8 cellular contexts compared by ENCODE assay signal in genomic region chr11:134037093-134037908, GRCh38. TPM values are rescaled to one million over a fixed set of nuclear protein-coding genes. Genes with fewer than 3 reads are reported as not detected.
A peak's percentile ranks its signal among the peaks of the same experiment; 100 is the strongest.
DNase-seq lines count a peak whose midpoint lies in the region; ATAC-seq and TF ChIP-seq lines count a peak whose summit lies in the region.

No MANE protein-coding gene starts in this region.

- no peak for TF ChIP-seq CTCF in GM10266 (IDR thresholded peaks at IDR 0.05; ENCODE audit: control insufficient read depth, insufficient read depth, low read depth, missing control alignments)

- H3K27ac ChIP-seq in temporal lobe (ENCODE audit: low read depth, low read length) = peak overlapping the region; percentile 88

- H3K9me3 Mint-ChIP-seq in activated T-cell treated with anti-CD3 and anti-CD28 coated beads, Interleukin-2, amount 50 U/mL, for 4 hours = no peaks in the 10 kb centered on the region
- no peaks in the 10 kb centered on the region for H3K9me3 Mint-ChIP-seq in naive thymus-derived CD8-positive, alpha-beta T cell

- POLR2A ChIA-PET in naive thymus-derived CD8-positive, alpha-beta T cell (lab: Charles Lee) = interaction anchor here (0.8 to 6.6 kb wide), 12 partner anchors 8 to 187 kb away, joined by 3 to 67 read pairs (median 6); partner anchors contain the start of genes IGSF9B, JAM3, NCAPD3 and VPS26B

- no peaks in the 10 kb centered on the region for H3K27me3 Mint-ChIP-seq in activated T-cell treated with anti-CD3 and anti-CD28 coated beads, Interleukin-2, amount 50 U/mL, for 4 hours (ENCODE audit: low read depth)
- peaks cover 0 to 2% (median 0%) of the 10 kb centered on the region in 5 donors for H3K27me3 Mint-ChIP-seq in naive thymus-derived CD8-positive, alpha-beta T cell

- peak; percentile 72 for ATAC-seq in HG02623 (IDR thresholded peaks at IDR 0.05; ENCODE audit: unreplicated experiment)
- peak; percentile 44 to 51 for ATAC-seq in activated T-cell treated with anti-CD3 and anti-CD28 coated beads, Interleukin-2, amount 50 U/mL, for 4 hours
- ATAC-seq in naive thymus-derived CD8-positive, alpha-beta T cell = peak; percentile 54 to 63

- H3K4me3 Mint-ChIP-seq in activated T-cell treated with anti-CD3 and anti-CD28 coated beads, Interleukin-2, amount 50 U/mL, for 4 hours = peak overlapping the region; percentile 84
- peak overlapping the region; percentile 74 to 97 (median 94) for H3K4me3 Mint-ChIP-seq in naive thymus-derived CD8-positive, alpha-beta T cell

- no peaks in the 10 kb centered on the region for H3K36me3 Mint-ChIP-seq in activated T-cell treated with anti-CD3 and anti-CD28 coated beads, Interleukin-2, amount 50 U/mL, for 4 hours (ENCODE audit: insufficient read depth)
- no peaks in the 10 kb centered on the region for H3K36me3 Mint-ChIP-seq in naive thymus-derived CD8-positive, alpha-beta T cell

- peak overlapping the region; percentile 95 to 98 (median 96) for H3K27ac Mint-ChIP-seq in naive thymus-derived CD8-positive, alpha-beta T cell

- peaks cover 45% of the 10 kb centered on the region for H3K4me1 Mint-ChIP-seq in activated T-cell treated with anti-CD3 and anti-CD28 coated beads, Interleukin-2, amount 50 U/mL, for 4 hours (ENCODE audit: low read depth)
- H3K4me1 Mint-ChIP-seq in naive thymus-derived CD8-positive, alpha-beta T cell = peaks cover 33 to 64% (median 54%) of the 10 kb centered on the region in 4 donors

- DNase-seq in GM10266 (ENCODE audit: extremely low spot score) = peak; percentile 49
- peak; percentile 74 for DNase-seq in NCI-H2227 (lab: John Stamatoyannopoulos, UW; ENCODE audit: unreplicated experiment)
- peak; percentile 49 for DNase-seq in activated T-cell treated with anti-CD3 and anti-CD28 coated beads, Interleukin-2, amount 50 U/mL, for 4 hours
- DNase-seq in fibroblast of gingiva (ENCODE audit: low read depth) = peak; percentile 62
- peak; percentile 25 to 78 (median 54) for DNase-seq in naive thymus-derived CD8-positive, alpha-beta T cell
- DNase-seq in epidermal melanocyte (ENCODE audit: insufficient read length, low spot score) = no peak

RNA-seq across cellular contexts. Expression of gene JAM3, which starts 31.6 kb away (rescaled TPM):
- total RNA-seq in activated T-cell treated with anti-CD3 and anti-CD28 coated beads, Interleukin-2, amount 50 U/mL, for 4 hours = 10 to 100 TPM; 12.5 to 14.1 (median 12.8) TPM
- 1 to 10 TPM; 8.5 to 9.1 TPM for total RNA-seq in naive thymus-derived CD8-positive, alpha-beta T cell
- polyA plus RNA-seq in naive thymus-derived CD8-positive, alpha-beta T cell = 1 to 10 TPM; 4.2 to 6.5 (median 4.8) TPM
- 28.5 TPM for total RNA-seq in temporal lobe
